21 cellular contexts compared by ENCODE assay signal in genomic region chr11:61273151-61274078, GRCh38. TPM values are rescaled to one million over a fixed set of nuclear protein-coding genes. Genes with fewer than 3 reads are reported as not detected.
DNase-seq lines count a peak whose midpoint lies in the region; ATAC-seq and TF ChIP-seq lines count a peak whose summit lies in the region.
"Had no signal": no experiment of that assay in that cellular context is flagged by ENCODE, and none has a peak within 500 bp of the region (broad histone marks: within the 10 kb centered on the region; RNA-seq: fewer than 3 reads in every experiment).

No MANE protein-coding gene starts in this region.

- no peak for ATAC-seq in HG03108 (IDR thresholded peaks at IDR 0.05; ENCODE audit: unreplicated experiment)
- no peak for ATAC-seq in HG03159 (IDR thresholded peaks at IDR 0.05; ENCODE audit: unreplicated experiment)
- ATAC-seq: activated CD8-positive, alpha-beta T cell treated with anti-CD3 and anti-CD28 coated beads, Interleukin-2, amount 10 ng/mL, durations not matched to agents 7 days and 5 days; stimulated activated naive B cell treated with anti-CD40 and anti-IgM and Interleukin-4, amounts not matched to agents 10 μg/mL and 1 μg/mL and 100 μg/mL, for 72 hours had no signal

- H3K9me3 ChIP-seq in osteoblast (ENCODE audit: low read depth, low read length), result no peaks in the 10 kb centered on the region
- H3K9me3 ChIP-seq: SJSA1, vagina had no signal

- H3K4me3 ChIP-seq in osteoblast (ENCODE audit: insufficient read depth, low read length), result no peak overlapping the region
- H3K4me3 ChIP-seq: SJSA1, vagina had no signal

- DNase-seq in DMS79 (lab: John Stamatoyannopoulos, UW) (peak; percentile 94), NCI-H345 treated with DMSO at 0.1 percent for 48 hours (lab: John Stamatoyannopoulos, UW; ENCODE audit: unreplicated experiment) (peak; percentile 37), globus pallidus (ENCODE audit: low spot score) (peak; percentile 40), osteoblast (ENCODE audit: insufficient read length, low spot score, missing footprints) (peak; percentile 69), NAMALWA (ENCODE audit: low spot score) (no peak)
- no peak for DNase-seq in activated CD8-positive, alpha-beta memory T cell treated with anti-CD3 and anti-CD28 coated beads, Interleukin-2, amount 50 U/mL, for 4 hours
- DNase-seq: activated CD8-positive, alpha-beta T cell treated with anti-CD3 and anti-CD28 coated beads, Interleukin-2, amount 10 ng/mL, durations not matched to agents 7 days and 5 days; activated gamma-delta T cell; effector CD4-positive, alpha-beta T cell; foreskin melanocyte; immature natural killer cell; KBM-7; naive B cell; NCI-H146; stimulated activated CD4-positive, alpha-beta T cell treated with anti-CD3 and anti-CD28 coated beads, Interleukin-4, amount 100 ng/mL, for 24 hours; stimulated activated naive B cell treated with anti-CD40 and anti-IgM and Interleukin-4, amounts not matched to agents 10 μg/mL and 1 μg/mL and 100 μg/mL, for 72 hours had no signal

- H3K4me1 ChIP-seq in osteoblast (ENCODE audit: insufficient read depth, low read length), result no peaks in the 10 kb centered on the region

- peaks cover 3% of the 10 kb centered on the region for H3K36me3 ChIP-seq in osteoblast (ENCODE audit: insufficient read depth, low read length)
- H3K36me3 ChIP-seq: SJSA1, vagina had no signal

- H2AFZ ChIP-seq in osteoblast (ENCODE audit: low read length), result no peak overlapping the region

- H4K20me1 ChIP-seq in osteoblast (ENCODE audit: insufficient read depth, low read length), result peaks cover 2% of the 10 kb centered on the region

- no peak for TF ChIP-seq CTCF in osteoblast (IDR thresholded peaks at IDR 0.05; ENCODE audit: extremely low read depth, low read depth, low read length)

- no peak overlapping the region for H3K4me2 ChIP-seq in osteoblast (ENCODE audit: insufficient read depth, low read length)

- no peaks in the 10 kb centered on the region for H3K27me3 ChIP-seq in osteoblast (ENCODE audit: insufficient read depth, low read length)
- H3K27me3 ChIP-seq: vagina had no signal

- no peak overlapping the region for H3K27ac ChIP-seq in osteoblast (ENCODE audit: low read depth, low read length)
- H3K27ac ChIP-seq: C4-2B, SJSA1, vagina had no signal

- H3K79me2 ChIP-seq in osteoblast (ENCODE audit: insufficient read depth, low read length), result no peaks in the 10 kb centered on the region

RNA-seq across cellular contexts. Expression of gene VWCE, which starts 21.7 kb away (rescaled TPM):
- total RNA-seq in osteoblast, result 4.7 and 6.2 TPM in 2 replicates

RNA-seq across cellular contexts. Expression of gene PGA5, which starts 32.4 kb away (rescaled TPM):
- total RNA-seq in osteoblast, result not detected in 2 replicates
- total RNA-seq: activated CD8-positive, alpha-beta T cell treated with anti-CD3 and anti-CD28 coated beads, Interleukin-2, amount 10 ng/mL, durations not matched to agents 7 days and 5 days; SJSA1; vagina had no signal

RNA-seq across cellular contexts. Expression of gene PGA4, which starts 51.3 kb away (rescaled TPM):
- total RNA-seq in osteoblast, result not detected in 2 replicates
- total RNA-seq: activated CD8-positive, alpha-beta T cell treated with anti-CD3 and anti-CD28 coated beads, Interleukin-2, amount 10 ng/mL, durations not matched to agents 7 days and 5 days; SJSA1 had no signal

RNA-seq across cellular contexts. Expression of gene DDB1, which starts 59.5 kb away (rescaled TPM):
- total RNA-seq in osteoblast, result 330 and 331 TPM in 2 replicates

RNA-seq across cellular contexts. Expression of gene TKFC, which starts 59.6 kb away (rescaled TPM):
- total RNA-seq in osteoblast, result 21.8 and 30.0 TPM in 2 replicates

Comparison
In these comparisons a context has a peak if more than half of its experiments do, and no peak if none do; other contexts are left out.
1. DNase-seq: peak in DMS79 (single experiment), NCI-H345 treated with DMSO at 0.1 percent for 48 hours (single experiment), globus pallidus (single experiment) and osteoblast (single experiment); none in NAMALWA (single experiment) and activated CD8-positive, alpha-beta memory T cell treated with anti-CD3 and anti-CD28 coated beads, Interleukin-2, amount 50 U/mL, for 4 hours (single experiment).